ENCODE assay signal across 15 cellular contexts in the genomic region with DNA sequence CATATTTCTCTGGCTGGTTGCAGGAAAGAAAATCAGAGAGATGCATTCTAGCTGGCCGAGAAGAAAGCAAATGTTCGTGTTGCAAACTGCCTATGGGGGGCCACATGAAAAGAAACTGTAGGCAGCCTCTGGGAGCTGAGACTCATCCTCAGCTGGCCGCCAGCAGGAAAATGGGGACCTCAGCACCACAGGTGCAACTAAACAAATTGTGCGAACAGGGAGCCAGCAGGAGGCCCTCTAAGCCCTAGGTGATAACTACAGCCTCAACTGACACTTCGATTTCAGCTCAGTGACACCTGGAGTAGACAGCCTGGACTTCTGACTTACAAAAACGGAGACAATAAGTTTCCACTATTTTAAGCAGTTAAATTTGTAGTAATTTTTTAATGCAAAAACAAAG.
DNase-seq lines count a peak whose midpoint lies in the region; ATAC-seq and TF ChIP-seq lines count a peak whose summit lies in the region.
"Had no signal": no experiment of that assay in that cellular context is flagged by ENCODE, and none has a peak within 500 bp of the region (broad histone marks: within the 10 kb centered on the region; RNA-seq: fewer than 3 reads in every experiment).

No MANE protein-coding gene starts in this region.

- H3K27ac ChIP-seq in DOHH2 (ENCODE audit: low read depth, low read length) (peak overlapping the region; percentile 96), endodermal cell (ENCODE audit: low read depth, low read length) (no peak overlapping the region), gastrocnemius medialis (no peak overlapping the region), vagina (no peak overlapping the region)
- H3K27ac ChIP-seq: Peyer's patch had no signal

- WGBS in endodermal cell (ENCODE audit: insufficient coverage in 1 of 2, insufficient read length in 1 of 2), 2 experiments, result 68 to 70% methylated on average over 4 to 6 of the region's 6 CpGs

- no peak for TF ChIP-seq POLR2A in gastrocnemius medialis (IDR thresholded peaks at IDR 0.05)
- TF ChIP-seq POLR2A in vagina (IDR thresholded peaks at IDR 0.05), result no peak

- no peaks in the 10 kb centered on the region for H3K9me3 Mint-ChIP-seq in endodermal cell
- H3K9me3 Mint-ChIP-seq: HFFc6 had no signal

- H3K36me3 ChIP-seq in DOHH2 (ENCODE audit: control insufficient read depth, low read length) (no peaks in the 10 kb centered on the region; the same call in 1 of the 2 replicates), endodermal cell (ENCODE audit: control insufficient read depth, insufficient read depth, low read length) (no peaks in the 10 kb centered on the region), gastrocnemius medialis (no peaks in the 10 kb centered on the region), vagina (no peaks in the 10 kb centered on the region)
- H3K36me3 ChIP-seq: Peyer's patch had no signal

- in situ Hi-C loops in GM13976 (cut with MboI; ENCODE audit: low sequenced_read_pairs, unreplicated experiment) (no loop called here), gastrocnemius medialis (cut with MboI; ENCODE audit: low sequenced_read_pairs in 4 of 4) (no loop called here)

- H3K9me2 ChIP-seq in DOHH2 (replicated peaks; ENCODE audit: control insufficient read depth, low read length), result no peaks in the 10 kb centered on the region
- H3K9me2 ChIP-seq: SK-N-SH had no signal

- H3K27me3 Mint-ChIP-seq in endodermal cell (ENCODE audit: insufficient read depth), result no peaks in the 10 kb centered on the region

- intact Hi-C loops in gastrocnemius medialis (cut with DNase I; ENCODE audit: low total_unique reads) (no loop called here), vagina (cut with DNase I) (no loop called here)

- H3K4me3 Mint-ChIP-seq in endodermal cell, result no peak overlapping the region
- H3K4me3 Mint-ChIP-seq: HFFc6 had no signal

- peak overlapping the region; percentile 20 for H3K27ac Mint-ChIP-seq in endodermal cell
- H3K27ac Mint-ChIP-seq: HFFc6 had no signal

- H3K27me3 ChIP-seq in DOHH2 (ENCODE audit: control insufficient read depth, low read length) (no peaks in the 10 kb centered on the region), endodermal cell (ENCODE audit: control insufficient read depth, insufficient read depth, low read length, poor library complexity, severe bottlenecking) (no peaks in the 10 kb centered on the region), gastrocnemius medialis (no peaks in the 10 kb centered on the region), vagina (no peaks in the 10 kb centered on the region)
- H3K27me3 ChIP-seq: Peyer's patch had no signal

- H3K4me1 ChIP-seq in DOHH2 (ENCODE audit: control insufficient read depth, low read length) (peaks cover 65% of the 10 kb centered on the region), endodermal cell (ENCODE audit: control insufficient read depth, insufficient read depth, low read length) (peaks cover 4% of the 10 kb centered on the region), gastrocnemius medialis (no peaks in the 10 kb centered on the region), vagina (no peaks in the 10 kb centered on the region)

- H3K4me3 ChIP-seq in DOHH2 (ENCODE audit: low read length) (peak overlapping the region; percentile 58), endodermal cell (ENCODE audit: low read length) (no peak overlapping the region), gastrocnemius medialis (no peak overlapping the region), vagina (no peak overlapping the region)
- H3K4me3 ChIP-seq: K562, Peyer's patch had no signal

- H4K20me1 ChIP-seq in DOHH2 (ENCODE audit: control insufficient read depth, insufficient read depth, low read depth, low read length), result no peaks in the 10 kb centered on the region

- no peak overlapping the region for H3K9ac ChIP-seq in endodermal cell (ENCODE audit: extremely low read depth, low read length, poor library complexity, severe bottlenecking)
- H3K9ac ChIP-seq: SK-N-SH had no signal

- no peaks in the 10 kb centered on the region for H3K9me3 ChIP-seq in DOHH2 (ENCODE audit: control insufficient read depth, insufficient read depth, low read length)
- H3K9me3 ChIP-seq in endodermal cell (ENCODE audit: control insufficient read depth, low read length), result no peaks in the 10 kb centered on the region
- H3K9me3 ChIP-seq in gastrocnemius medialis, result no peaks in the 10 kb centered on the region
- no peaks in the 10 kb centered on the region for H3K9me3 ChIP-seq in vagina
- H3K9me3 ChIP-seq: Peyer's patch, SK-N-SH had no signal

- peaks cover 18% of the 10 kb centered on the region for H3K4me1 Mint-ChIP-seq in endodermal cell

- peaks cover 46% of the 10 kb centered on the region for H3F3A ChIP-seq in DOHH2 (ENCODE audit: control insufficient read depth, insufficient read depth)

- ATAC-seq in GM21529 (IDR thresholded peaks at IDR 0.05; ENCODE audit: unreplicated experiment), result no peak
- no peak for ATAC-seq in gastrocnemius medialis

- no peak for DNase-seq in GM13976 (ENCODE audit: low spot score)
- peak; percentile 32 for DNase-seq in NCI-H69 (lab: John Stamatoyannopoulos, UW)
- peak; percentile 75 for DNase-seq in endodermal cell
- no peak for DNase-seq in gastrocnemius medialis
- no peak for DNase-seq in vagina (ENCODE audit: extremely low spot score in 2 of 2)
- DNase-seq: ACHN, HFFc6, NCI-H1092, NCI-H187 treated with DMSO at 0.1 percent for 48 hours, NCI-H524, SK-N-SH had no signal

- H3K79me2 ChIP-seq in DOHH2 (ENCODE audit: control insufficient read depth, low read length), result no peaks in the 10 kb centered on the region

- H3K36me3 Mint-ChIP-seq in endodermal cell (ENCODE audit: low read depth), result peaks cover 9% of the 10 kb centered on the region

- peak overlapping the region; percentile 76 for H3K4me2 ChIP-seq in DOHH2 (ENCODE audit: low read length)
- H3K4me2 ChIP-seq: SK-N-SH had no signal

- peak; percentile 50 for TF ChIP-seq CTCF in DOHH2 (IDR thresholded peaks at IDR 0.05; ENCODE audit: low read depth, low read length, poor library complexity, severe bottlenecking)
- peak; percentile 9 for TF ChIP-seq CTCF in GM13976 (IDR thresholded peaks at IDR 0.05; ENCODE audit: borderline replicate concordance, control extremely low read depth, extremely low read depth, insufficient read depth, missing control alignments)
- TF ChIP-seq CTCF in endodermal cell (conservative IDR thresholded peaks at IDR 0.05), result peak; percentile 44
- TF ChIP-seq CTCF in gastrocnemius medialis (IDR thresholded peaks at IDR 0.05 in 4 of 5, conservative IDR thresholded peaks at IDR 0.05 in 1 of 5), result no peak
- TF ChIP-seq CTCF in vagina (IDR thresholded peaks at IDR 0.05), result no peak

Comparison
In these comparisons a context has a peak if more than half of its experiments do, and no peak if none do; other contexts are left out.
1. CTCF ChIP-seq: peak in DOHH2 (single experiment), GM13976 (single experiment) and endodermal cell (single experiment); none in gastrocnemius medialis (0 of 5) and vagina (0 of 3).
2. DNase-seq: peak in NCI-H69 (single experiment) and endodermal cell (single experiment); none in GM13976 (single experiment), gastrocnemius medialis (0 of 2) and vagina (0 of 2).